ENCODE assay signal across 19 cellular contexts in genomic region chr2:119473621-119474370, GRCh38. TPM values are rescaled to one million over a fixed set of nuclear protein-coding genes. Genes with fewer than 3 reads are reported as not detected.
A peak's percentile ranks its signal among the peaks of the same experiment; 100 is the strongest.
DNase-seq lines count a peak whose midpoint lies in the region; ATAC-seq and TF ChIP-seq lines count a peak whose summit lies in the region.
"Had no signal": no experiment of that assay in that cellular context is flagged by ENCODE, and none has a peak within 500 bp of the region (broad histone marks: within the 10 kb centered on the region; RNA-seq: fewer than 3 reads in every experiment).

No MANE protein-coding gene starts in this region.

- WGBS in right cardiac atrium: 88% methylated on average over 16 of the region's 16 CpGs
- WGBS in suprapubic skin: 90% methylated on average over 14 of the region's 16 CpGs

- peaks cover 9% of the 10 kb centered on the region for H3K27me3 Mint-ChIP-seq in neural progenitor cell (ENCODE audit: insufficient read depth, low read depth)

- H3K9me3 ChIP-seq in right cardiac atrium (ENCODE audit: control insufficient read depth, low read length) (no peaks in the 10 kb centered on the region), neural progenitor cell (ENCODE audit: low read depth) (no peaks in the 10 kb centered on the region), suprapubic skin (no peaks in the 10 kb centered on the region)
- H3K9me3 ChIP-seq: A549, BE2C had no signal

- intact Hi-C loops in left ventricle myocardium superior (cut with micrococcal nuclease) (no loop called here), right cardiac atrium (cut with DNase I) (loop anchor here in 3 of 4 donors (2.0 to 10.0 kb wide), 2 partner anchors 65 to 159 kb away; no protein-coding TSS in a partner anchor)

- H3F3A ChIP-seq in neural progenitor cell (ENCODE audit: low read depth): no peaks in the 10 kb centered on the region

- H3K27ac ChIP-seq in right cardiac atrium (ENCODE audit: low read length): no peak overlapping the region
- H3K27ac ChIP-seq in neural progenitor cell: no peak overlapping the region
- H3K27ac ChIP-seq in suprapubic skin: no peak overlapping the region
- H3K27ac ChIP-seq: A549, C4-2B, GM23248 had no signal

- no peak overlapping the region for H3K4me3 Mint-ChIP-seq in neural progenitor cell
- H3K4me3 Mint-ChIP-seq: CD4-positive, alpha-beta memory T cell had no signal

- no peak for TF ChIP-seq POLR2A in suprapubic skin (IDR thresholded peaks at IDR 0.05)

- no peak overlapping the region for H3K4me2 ChIP-seq in neural progenitor cell
- H3K4me2 ChIP-seq: A549 had no signal

- no peaks in the 10 kb centered on the region for H3K36me3 ChIP-seq in neural progenitor cell
- no peaks in the 10 kb centered on the region for H3K36me3 ChIP-seq in suprapubic skin
- H3K36me3 ChIP-seq: BE2C had no signal

- no peaks in the 10 kb centered on the region for H3K36me3 Mint-ChIP-seq in neural progenitor cell
- H3K36me3 Mint-ChIP-seq: CD4-positive, alpha-beta memory T cell had no signal

- peak overlapping the region; percentile 79 for H3K27ac Mint-ChIP-seq in neural progenitor cell
- H3K27ac Mint-ChIP-seq: CD4-positive, alpha-beta memory T cell had no signal

- H2AFZ ChIP-seq in neural progenitor cell (replicated peaks): no peak overlapping the region
- H2AFZ ChIP-seq: GM23248 had no signal

- H3K9ac ChIP-seq in neural progenitor cell: no peak overlapping the region
- H3K9ac ChIP-seq: GM23248 had no signal

- H3K79me2 ChIP-seq in neural progenitor cell (ENCODE audit: low read depth): no peaks in the 10 kb centered on the region

- H3K4me1 ChIP-seq in right cardiac atrium (ENCODE audit: control insufficient read depth, insufficient read depth, low read length): no peaks in the 10 kb centered on the region
- H3K4me1 ChIP-seq in neural progenitor cell: peaks cover 12% of the 10 kb centered on the region
- H3K4me1 ChIP-seq in suprapubic skin: peaks cover 7% of the 10 kb centered on the region
- H3K4me1 ChIP-seq: BE2C had no signal

- peaks cover 23% of the 10 kb centered on the region for H3K4me1 Mint-ChIP-seq in neural progenitor cell
- H3K4me1 Mint-ChIP-seq: CD4-positive, alpha-beta memory T cell had no signal

- H3K9me3 Mint-ChIP-seq in neural progenitor cell: no peaks in the 10 kb centered on the region
- H3K9me3 Mint-ChIP-seq: CD4-positive, alpha-beta memory T cell; H9 had no signal

- ATAC-seq in left ventricle myocardium superior: peak; percentile 3
- ATAC-seq in right cardiac atrium: no peak
- ATAC-seq in stimulated activated naive CD8-positive, alpha-beta T cell treated with anti-CD3 and anti-CD28 coated beads, Interleukin-15, Interleukin-2, amounts not matched to agents 100 U/mL and 50 U/mL, for 24 hours: no peak
- ATAC-seq: A549, GM12878 had no signal

- DNase-seq in left ventricle myocardium superior (no peak), right cardiac atrium (no peak), islet precursor cell (peak; percentile 42), neural progenitor cell (ENCODE audit: low spot score) (no peak), suprapubic skin (ENCODE audit: low spot score in 2 of 2) (peak; percentile 34 to 69), NCI-H82 (lab: John Stamatoyannopoulos, UW) (no peak)
- no peak for DNase-seq in stimulated activated naive CD8-positive, alpha-beta T cell treated with anti-CD3 and anti-CD28 coated beads, Interleukin-15, Interleukin-2, amounts not matched to agents 100 U/mL and 50 U/mL, for 24 hours
- DNase-seq in NK-92 treated with Interleukin-12 subunit alpha and Interleukin-12 subunit beta, amount 100 ng/mL, for 24 hours (lab: John Stamatoyannopoulos, UW): no peak
- DNase-seq: BE2C; CD4-positive, alpha-beta memory T cell; DMS79; GM23248 had no signal

- H3K4me3 ChIP-seq in right cardiac atrium (ENCODE audit: low read length) (no peak overlapping the region), neural progenitor cell (no peak overlapping the region), suprapubic skin (no peak overlapping the region)
- H3K4me3 ChIP-seq: A549, GM12878, GM23248 had no signal

- no peak for TF ChIP-seq CTCF in neural progenitor cell (IDR thresholded peaks at IDR 0.05)
- no peak for TF ChIP-seq CTCF in suprapubic skin (IDR thresholded peaks at IDR 0.05)

- H3K27me3 ChIP-seq in right cardiac atrium (ENCODE audit: control insufficient read depth, insufficient read depth) (no peaks in the 10 kb centered on the region), neural progenitor cell (no peaks in the 10 kb centered on the region), suprapubic skin (no peaks in the 10 kb centered on the region)
- H3K27me3 ChIP-seq: BE2C had no signal

- H4K20me1 ChIP-seq in neural progenitor cell (ENCODE audit: low read depth): no peaks in the 10 kb centered on the region

- TF ChIP-seq EP300 in suprapubic skin (IDR thresholded peaks at IDR 0.05): no peak

RNA-seq across cellular contexts. Expression of gene TMEM37, which starts 42.1 kb away (rescaled TPM):
- total RNA-seq in left ventricle myocardium superior (2.9 TPM), right cardiac atrium (1 to 10 TPM; 4.7 to 9.6 (median 7.5) TPM), neural progenitor cell (ENCODE audit: low replicate concordance) (0.74 and 1.0 TPM in 2 replicates), suprapubic skin (1 to 10 TPM; 1.6 to 10.0 (median 7.7) TPM)
- polyA plus RNA-seq in right cardiac atrium: 8.2 TPM
- total RNA-seq: GM23248 had no signal
- polyA plus RNA-seq: CD4-positive, alpha-beta memory T cell had no signal

RNA-seq across cellular contexts. Expression of gene SCTR, which starts 50.5 kb away (rescaled TPM):
- total RNA-seq in left ventricle myocardium superior (1.0 TPM), right cardiac atrium (under 1 TPM in 2 of 4 donors, not detected in 2; 0.38 to 0.40 TPM), neural progenitor cell (ENCODE audit: low replicate concordance) (not detected in 2 replicates), suprapubic skin (not detected)
- 0.50 TPM for polyA plus RNA-seq in right cardiac atrium
- total RNA-seq: CD4-positive, alpha-beta memory T cell; G401; GM12878; GM23248; H9; HT1080 had no signal
- polyA plus RNA-seq: A549; AG04450; CD4-positive, alpha-beta memory T cell; GM23248 had no signal

Comparison
In these comparisons a context has a peak if more than half of its experiments do, and no peak if none do; other contexts are left out.
1. DNase-seq: peak in islet precursor cell (single experiment) and suprapubic skin (2 of 2); none in left ventricle myocardium superior (single experiment), right cardiac atrium (0 of 3), neural progenitor cell (single experiment), stimulated activated naive CD8-positive, alpha-beta T cell treated with anti-CD3 and anti-CD28 coated beads, Interleukin-15, Interleukin-2, amounts not matched to agents 100 U/mL and 50 U/mL, for 24 hours (single experiment), NK-92 treated with Interleukin-12 subunit alpha and Interleukin-12 subunit beta, amount 100 ng/mL, for 24 hours (single experiment) and NCI-H82 (single experiment).